Comparison of ENCODE assay signal across 11 cellular contexts in genomic region chr9:124526174-124526573, GRCh38. TPM values are rescaled to one million over a fixed set of nuclear protein-coding genes. Genes with fewer than 3 reads are reported as not detected.
"Had no signal": no experiment of that assay in that cellular context is flagged by ENCODE, and none has a peak within 500 bp of the region (broad histone marks: within the 10 kb centered on the region; RNA-seq: fewer than 3 reads in every experiment).

No MANE protein-coding gene starts in this region.

- H2AFZ ChIP-seq: GM23248 had no signal

- H3K4me3 ChIP-seq: GM23248, HAP-1 had no signal

- FAIRE-seq: HepG2 had no signal

- H3K27me3 Mint-ChIP-seq: IgD-negative memory B cell had no signal

- H3K9me3 ChIP-seq: HAP-1 had no signal

- H3K4me1 ChIP-seq: HAP-1 had no signal

- H3K36me3 Mint-ChIP-seq: IgD-negative memory B cell had no signal

- DNase-seq: GM23248, GOT3, H7, HFFc6 had no signal

- H3K27ac ChIP-seq: GM23248, HL-60 had no signal

- ATAC-seq: HCT116 had no signal

- H3K4me3 Mint-ChIP-seq: HFFc6, IgD-negative memory B cell had no signal

- H3K36me3 ChIP-seq: HAP-1 had no signal

- H3K27ac Mint-ChIP-seq: HFFc6, IgD-negative memory B cell had no signal

- H3K9me3 Mint-ChIP-seq: HFFc6, IgD-negative memory B cell had no signal

- H3K4me1 Mint-ChIP-seq: IgD-negative memory B cell had no signal

- H3K9ac ChIP-seq: GM23248 had no signal

RNA-seq across cellular contexts. Expression of gene NR5A1, which starts 19.0 kb away (rescaled TPM):
- total RNA-seq: GM23248, H4, HFFc6, HT1080 had no signal
- polyA plus RNA-seq: GM23248, IgD-negative memory B cell had no signal
